ENCODE assay signal across 8 cellular contexts in genomic region chr10:122113161-122113944, GRCh38.
DNase-seq lines count a peak whose midpoint lies in the region; TF ChIP-seq lines count a peak whose summit lies in the region.

No MANE protein-coding gene starts in this region.

- no peak overlapping the region for H3K27ac Mint-ChIP-seq in activated naive CD4-positive, alpha-beta T cell treated with anti-CD3 and anti-CD28 coated beads for 36 hours
- H3K27ac Mint-ChIP-seq in activated naive CD4-positive, alpha-beta T cell treated with anti-CD3 and anti-CD28 coated beads, Interleukin-2, amount 10 ng/mL, durations not matched to agents 7 days and 5 days = no peak overlapping the region
- H3K27ac Mint-ChIP-seq in activated T-helper 2 cell treated with anti-CD3 and anti-CD28 coated beads, Interferon-gamma antibody, Interleukin-2, Interleukin-4, amounts not matched to agents 10 μg/mL and 5 μg/mL and 100 μg/mL, durations not matched to agents 14 hours and 24 hours and 36 hours = no peak overlapping the region

- CTCF ChIA-PET in activated naive CD4-positive, alpha-beta T cell treated with anti-CD3 and anti-CD28 coated beads for 36 hours (lab: Charles Lee) = no interaction called here
- CTCF ChIA-PET in activated naive CD4-positive, alpha-beta T cell treated with anti-CD3 and anti-CD28 coated beads, Interleukin-2, amount 10 ng/mL, durations not matched to agents 7 days and 5 days (lab: Charles Lee) = no interaction called here

- H3K27me3 Mint-ChIP-seq in activated naive CD4-positive, alpha-beta T cell treated with anti-CD3 and anti-CD28 coated beads for 36 hours (ENCODE audit: low read depth) = peaks cover 32% of the 10 kb centered on the region
- peaks cover 66% of the 10 kb centered on the region for H3K27me3 Mint-ChIP-seq in activated naive CD4-positive, alpha-beta T cell treated with anti-CD3 and anti-CD28 coated beads, Interleukin-2, amount 10 ng/mL, durations not matched to agents 7 days and 5 days
- H3K27me3 Mint-ChIP-seq in activated T-helper 2 cell treated with anti-CD3 and anti-CD28 coated beads, Interferon-gamma antibody, Interleukin-2, Interleukin-4, amounts not matched to agents 10 μg/mL and 5 μg/mL and 100 μg/mL, durations not matched to agents 14 hours and 24 hours and 36 hours (ENCODE audit: low read depth) = peaks cover 46% of the 10 kb centered on the region

- no peaks in the 10 kb centered on the region for H3K27me3 ChIP-seq in brain microvascular endothelial cell (replicated peaks)

- TF ChIP-seq POLR2A in NB4 (IDR thresholded peaks at IDR 0.05; ENCODE audit: extremely low read depth, insufficient read length) = no peak

- H3K36me3 ChIP-seq in brain microvascular endothelial cell (replicated peaks) = no peaks in the 10 kb centered on the region

- peak overlapping the region; percentile 5 for H3K4me3 Mint-ChIP-seq in activated naive CD4-positive, alpha-beta T cell treated with anti-CD3 and anti-CD28 coated beads for 36 hours
- no peak overlapping the region for H3K4me3 Mint-ChIP-seq in activated naive CD4-positive, alpha-beta T cell treated with anti-CD3 and anti-CD28 coated beads, Interleukin-2, amount 10 ng/mL, durations not matched to agents 7 days and 5 days
- no peak overlapping the region for H3K4me3 Mint-ChIP-seq in activated T-helper 2 cell treated with anti-CD3 and anti-CD28 coated beads, Interferon-gamma antibody, Interleukin-2, Interleukin-4, amounts not matched to agents 10 μg/mL and 5 μg/mL and 100 μg/mL, durations not matched to agents 14 hours and 24 hours and 36 hours (ENCODE audit: low read depth)

- H3K4me3 ChIP-seq in NB4 (ENCODE audit: low read depth, low read length) = peak overlapping the region; percentile 40
- peak overlapping the region; percentile 82 for H3K4me3 ChIP-seq in brain microvascular endothelial cell (ENCODE audit: low read depth, low read length)
- peak overlapping the region; percentile 73 for H3K4me3 ChIP-seq in iPS-18c (ENCODE audit: insufficient read depth, low read depth, low read length)

- intact Hi-C loops in activated naive CD4-positive, alpha-beta T cell treated with anti-CD3 and anti-CD28 coated beads for 36 hours (cut with micrococcal nuclease) = no loop called here
- intact Hi-C loops in activated T-helper 2 cell treated with anti-CD3 and anti-CD28 coated beads, Interferon-gamma antibody, Interleukin-2, Interleukin-4, amounts not matched to agents 10 μg/mL and 5 μg/mL and 100 μg/mL, durations not matched to agents 14 hours and 24 hours and 36 hours (cut with micrococcal nuclease) = no loop called here

- H3K9me3 Mint-ChIP-seq in activated naive CD4-positive, alpha-beta T cell treated with anti-CD3 and anti-CD28 coated beads for 36 hours = no peaks in the 10 kb centered on the region
- H3K9me3 Mint-ChIP-seq in activated naive CD4-positive, alpha-beta T cell treated with anti-CD3 and anti-CD28 coated beads, Interleukin-2, amount 10 ng/mL, durations not matched to agents 7 days and 5 days = no peaks in the 10 kb centered on the region
- no peaks in the 10 kb centered on the region for H3K9me3 Mint-ChIP-seq in activated T-helper 2 cell treated with anti-CD3 and anti-CD28 coated beads, Interferon-gamma antibody, Interleukin-2, Interleukin-4, amounts not matched to agents 10 μg/mL and 5 μg/mL and 100 μg/mL, durations not matched to agents 14 hours and 24 hours and 36 hours

- in situ Hi-C loops in brain microvascular endothelial cell (cut with HindIII; ENCODE audit: low pct_ligation_motif_present, low sequenced_read_pairs) = no loop called here

- peak; percentile 6 for DNase-seq in activated naive CD4-positive, alpha-beta T cell treated with anti-CD3 and anti-CD28 coated beads for 36 hours
- DNase-seq in activated naive CD4-positive, alpha-beta T cell treated with anti-CD3 and anti-CD28 coated beads, Interleukin-2, amount 10 ng/mL, durations not matched to agents 7 days and 5 days = no peak
- DNase-seq in NB4 (ENCODE audit: low read depth) (peak; percentile 62), brain microvascular endothelial cell (peak; percentile 52)
- peak; percentile 30 for DNase-seq in stimulated activated CD8-positive, alpha-beta memory T cell treated with anti-CD3 and anti-CD28 coated beads, Interleukin-4, amount 100 ng/mL, for 48 hours
- DNase-seq in activated T-helper 2 cell treated with anti-CD3 and anti-CD28 coated beads, Interferon-gamma antibody, Interleukin-2, Interleukin-4, amounts not matched to agents 10 μg/mL and 5 μg/mL and 100 μg/mL, durations not matched to agents 14 hours and 24 hours and 36 hours (ENCODE audit: low spot score) = no peak
- DNase-seq in activated effector memory CD4-positive, alpha-beta T cell treated with anti-CD3 and anti-CD28 coated beads, Interleukin-2, amount 50 U/mL, for 16 hours = no peak

- H3K9me3 ChIP-seq in iPS-18c (ENCODE audit: control insufficient read depth, insufficient read depth, low read length) = no peaks in the 10 kb centered on the region

- no peaks in the 10 kb centered on the region for H3K36me3 Mint-ChIP-seq in activated naive CD4-positive, alpha-beta T cell treated with anti-CD3 and anti-CD28 coated beads for 36 hours (ENCODE audit: low read depth)
- H3K36me3 Mint-ChIP-seq in activated naive CD4-positive, alpha-beta T cell treated with anti-CD3 and anti-CD28 coated beads, Interleukin-2, amount 10 ng/mL, durations not matched to agents 7 days and 5 days = no peaks in the 10 kb centered on the region
- no peaks in the 10 kb centered on the region for H3K36me3 Mint-ChIP-seq in activated T-helper 2 cell treated with anti-CD3 and anti-CD28 coated beads, Interferon-gamma antibody, Interleukin-2, Interleukin-4, amounts not matched to agents 10 μg/mL and 5 μg/mL and 100 μg/mL, durations not matched to agents 14 hours and 24 hours and 36 hours (ENCODE audit: low read depth)

- peak overlapping the region; percentile 97 for H3K27ac ChIP-seq in brain microvascular endothelial cell

- TF ChIP-seq CTCF in NB4 (IDR thresholded peaks at IDR 0.05; ENCODE audit: low read depth, low read length) = peak; percentile 27
- TF ChIP-seq CTCF in brain microvascular endothelial cell (IDR thresholded peaks at IDR 0.05; ENCODE audit: low read depth, low read length, missing control alignments) = peak; percentile 80

- peaks cover 6% of the 10 kb centered on the region for H3K4me1 Mint-ChIP-seq in activated naive CD4-positive, alpha-beta T cell treated with anti-CD3 and anti-CD28 coated beads for 36 hours (ENCODE audit: low read depth)
- no peaks in the 10 kb centered on the region for H3K4me1 Mint-ChIP-seq in activated naive CD4-positive, alpha-beta T cell treated with anti-CD3 and anti-CD28 coated beads, Interleukin-2, amount 10 ng/mL, durations not matched to agents 7 days and 5 days
- no peaks in the 10 kb centered on the region for H3K4me1 Mint-ChIP-seq in activated T-helper 2 cell treated with anti-CD3 and anti-CD28 coated beads, Interferon-gamma antibody, Interleukin-2, Interleukin-4, amounts not matched to agents 10 μg/mL and 5 μg/mL and 100 μg/mL, durations not matched to agents 14 hours and 24 hours and 36 hours (ENCODE audit: low read depth)

Comparison
In these comparisons a context has a peak if more than half of its experiments do, and no peak if none do; other contexts are left out.
1. DNase-seq: peak in activated naive CD4-positive, alpha-beta T cell treated with anti-CD3 and anti-CD28 coated beads for 36 hours (single experiment), NB4 (single experiment), brain microvascular endothelial cell (single experiment) and stimulated activated CD8-positive, alpha-beta memory T cell treated with anti-CD3 and anti-CD28 coated beads, Interleukin-4, amount 100 ng/mL, for 48 hours (single experiment); none in activated naive CD4-positive, alpha-beta T cell treated with anti-CD3 and anti-CD28 coated beads, Interleukin-2, amount 10 ng/mL, durations not matched to agents 7 days and 5 days (single experiment), activated T-helper 2 cell treated with anti-CD3 and anti-CD28 coated beads, Interferon-gamma antibody, Interleukin-2, Interleukin-4, amounts not matched to agents 10 μg/mL and 5 μg/mL and 100 μg/mL, durations not matched to agents 14 hours and 24 hours and 36 hours (single experiment) and activated effector memory CD4-positive, alpha-beta T cell treated with anti-CD3 and anti-CD28 coated beads, Interleukin-2, amount 50 U/mL, for 16 hours (single experiment).
2. Peak in every context shown above with its lines, with median percentiles within 50 percentile points of each other: H3K4me3 ChIP-seq.